31 cellular contexts compared by ENCODE assay signal in the genomic region with DNA sequence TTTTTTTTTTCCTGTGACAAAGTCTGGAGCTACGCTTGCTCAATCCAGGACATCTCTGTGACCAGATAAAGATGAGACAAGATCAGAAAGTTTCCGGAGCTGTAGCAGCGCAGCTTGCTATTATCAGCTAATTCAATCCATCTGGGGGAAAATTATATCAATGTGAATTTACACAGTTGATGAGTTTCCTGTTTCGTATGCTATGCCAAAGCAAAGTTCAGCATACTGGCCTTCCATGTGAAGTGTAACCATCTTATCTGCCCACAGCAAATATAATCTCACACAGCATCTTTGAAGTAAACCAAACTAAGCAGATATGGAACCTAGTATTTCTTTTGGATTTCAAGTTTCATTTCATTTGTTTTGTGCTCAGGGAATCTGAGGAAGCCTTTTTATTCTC.
DNase-seq lines count a peak whose midpoint lies in the region; ATAC-seq and TF ChIP-seq lines count a peak whose summit lies in the region.
"Had no signal": no experiment of that assay in that cellular context is flagged by ENCODE, and none has a peak within 500 bp of the region (broad histone marks: within the 10 kb centered on the region; RNA-seq: fewer than 3 reads in every experiment).

No MANE protein-coding gene starts in this region.

- TF ChIP-seq CTCF in AG10803 (conservative IDR thresholded peaks at IDR 0.05; ENCODE audit: low read length) (no peak), brain microvascular endothelial cell (IDR thresholded peaks at IDR 0.05; ENCODE audit: low read depth, low read length, missing control alignments) (no peak), hepatocyte (IDR thresholded peaks at IDR 0.05; ENCODE audit: poor library complexity) (no peak), PC-3 (conservative IDR thresholded peaks at IDR 0.05; ENCODE audit: low read depth, low read length) (no peak)

- no peaks in the 10 kb centered on the region for H3K4me1 ChIP-seq in hepatocyte (ENCODE audit: insufficient read depth)
- peaks cover 9% of the 10 kb centered on the region; the same call in 1 of the 2 replicates for H3K4me1 ChIP-seq in PC-3 (ENCODE audit: insufficient read depth, low read length)
- no peaks in the 10 kb centered on the region for H3K4me1 ChIP-seq in neuronal stem cell (ENCODE audit: control insufficient read depth in 2 of 2, insufficient read depth in 1 of 2, low read depth in 1 of 2, low read length in 2 of 2)
- H3K4me1 ChIP-seq: pancreas, spleen, transverse colon had no signal

- no peaks in the 10 kb centered on the region for H3K79me1 ChIP-seq in neuronal stem cell (ENCODE audit: low read depth, low read length)

- H3K36me3 ChIP-seq in brain microvascular endothelial cell (replicated peaks) (no peaks in the 10 kb centered on the region), hepatocyte (replicated peaks; ENCODE audit: insufficient read depth, low read depth) (no peaks in the 10 kb centered on the region), PC-3 (ENCODE audit: low read depth, low read length) (no peaks in the 10 kb centered on the region), neuronal stem cell (replicated peaks in 1 of 2; ENCODE audit: control insufficient read depth in 2 of 2, insufficient read depth in 2 of 2, low read length in 2 of 2) (no peaks in the 10 kb centered on the region)
- H3K36me3 ChIP-seq: cardiac muscle cell, pancreas, spleen, transverse colon had no signal

- no peak overlapping the region for H3K4me3 ChIP-seq in AG10803 (ENCODE audit: low read length)
- H3K4me3 ChIP-seq in brain microvascular endothelial cell (ENCODE audit: low read depth, low read length) = no peak overlapping the region
- no peak overlapping the region for H3K4me3 ChIP-seq in hepatocyte
- no peak overlapping the region for H3K4me3 ChIP-seq in PC-3 (ENCODE audit: low read length)
- no peak overlapping the region for H3K4me3 ChIP-seq in neuronal stem cell (ENCODE audit: low read length in 2 of 2)
- H3K4me3 ChIP-seq: cardiac muscle cell, coronary artery, pancreas, spleen, transverse colon had no signal

- no peaks in the 10 kb centered on the region for H3K9me2 ChIP-seq in hepatocyte (replicated peaks; ENCODE audit: insufficient read depth)
- H3K9me2 ChIP-seq in PC-3 (replicated peaks; ENCODE audit: low read length) = no peaks in the 10 kb centered on the region

- H2BK5ac ChIP-seq in neuronal stem cell (ENCODE audit: low read length) = no peak overlapping the region

- BruUV-seq in PC-3 (replicated peaks; lab: Mats Ljungman, UMichigan) = no TSS peak

- H3K9me3 ChIP-seq in hepatocyte (ENCODE audit: low read depth) (no peaks in the 10 kb centered on the region), PC-3 (ENCODE audit: low read length) (no peaks in the 10 kb centered on the region), neuronal stem cell (replicated peaks in 1 of 2; ENCODE audit: control insufficient read depth in 2 of 2, insufficient read depth in 1 of 2, low read depth in 1 of 2, low read length in 2 of 2) (no peaks in the 10 kb centered on the region)
- H3K9me3 ChIP-seq: Caco-2, pancreas, spleen, transverse colon had no signal

- H3K23ac ChIP-seq in neuronal stem cell (ENCODE audit: low read depth, low read length, poor library complexity) = no peak overlapping the region

- in situ Hi-C loops in brain microvascular endothelial cell (cut with HindIII; ENCODE audit: low pct_ligation_motif_present, low sequenced_read_pairs) = no loop called here
- in situ Hi-C loops in G401 (cut with HindIII; ENCODE audit: low sequenced_read_pairs) = no loop called here

- no peak overlapping the region for H2BK12ac ChIP-seq in neuronal stem cell (ENCODE audit: low read length)

- no peak overlapping the region for H4K91ac ChIP-seq in neuronal stem cell (ENCODE audit: low read depth, low read length, poor library complexity)

- DNase-seq in AG10803 (ENCODE audit: low read depth) = peak; percentile 8
- peak; percentile 36 for DNase-seq in OCI-M1 (lab: John Stamatoyannopoulos, UW)
- peak; percentile 43 for DNase-seq in brain microvascular endothelial cell
- DNase-seq in hepatocyte (ENCODE audit: low spot score) = no peak
- DNase-seq in SIG-M5 treated with dmso at 0.1 percent for 504 hours (lab: John Stamatoyannopoulos, UW; ENCODE audit: unreplicated experiment) = no peak
- DNase-seq in PC-3 = no peak
- no peak for DNase-seq in G401 (ENCODE audit: low spot score)
- no peak for DNase-seq in neuronal stem cell (ENCODE audit: low spot score)
- DNase-seq: activated CD4-positive, alpha-beta T cell treated with anti-CD3 and anti-CD28 coated beads, Interleukin-2, amount 50 U/mL, for 1 hour; activated naive CD4-positive, alpha-beta T cell treated with Interleukin-2 at 50 U/mL for 16 hours; amygdala; C1 segment of cervical spinal cord; Caco-2; DMS79; effector memory CD8-positive, alpha-beta T cell; GF-D8; KBM-7; left ventricle myocardium superior; natural killer cell; NCI-H1105 treated with DMSO at 0.1 percent for 48 hours; NCI-H2029 treated with DMSO at 0.1 percent for 48 hours; NCI-H2227 treated with DMSO at 0.1 percent for 48 hours; NCI-H82; pancreas; right cardiac atrium; spleen; stimulated activated CD4-positive, alpha-beta T cell treated with anti-CD3 and anti-CD28 coated beads, Interleukin-2, amount 100 ng/mL, for 48 hours; transverse colon had no signal

- intact Hi-C loops in PC-3 (cut with micrococcal nuclease) = no loop called here

- H3K14ac ChIP-seq in neuronal stem cell (ENCODE audit: low read length) = no peak overlapping the region

- no peak overlapping the region for H2BK15ac ChIP-seq in neuronal stem cell (ENCODE audit: low read length)

- no peak overlapping the region for H2AK5ac ChIP-seq in neuronal stem cell (ENCODE audit: low read depth, low read length)

- CTCF ChIA-PET in PC-3 (lab: Charles Lee) = no interaction called here

- no peak overlapping the region for H3K27ac ChIP-seq in brain microvascular endothelial cell
- no peak overlapping the region for H3K27ac ChIP-seq in hepatocyte
- no peak overlapping the region for H3K27ac ChIP-seq in PC-3 (ENCODE audit: low read length)
- H3K27ac ChIP-seq in neuronal stem cell (replicated peaks; ENCODE audit: low read length) = no peak overlapping the region
- H3K27ac ChIP-seq: cardiac muscle cell, coronary artery, pancreas, RWPE1, spleen, transverse colon had no signal

- H3K4ac ChIP-seq in neuronal stem cell (ENCODE audit: low read length) = no peak overlapping the region

- ATAC-seq in PC-3 = no peak
- ATAC-seq: effector memory CD8-positive, alpha-beta T cell; left ventricle myocardium superior; natural killer cell; pancreas; right cardiac atrium had no signal

- H4K20me1 ChIP-seq in hepatocyte (ENCODE audit: insufficient read depth, poor library complexity, severe bottlenecking) = no peaks in the 10 kb centered on the region
- H4K20me1 ChIP-seq in PC-3 (ENCODE audit: low read length) = no peaks in the 10 kb centered on the region

- H3K18ac ChIP-seq in neuronal stem cell (ENCODE audit: low read length) = no peak overlapping the region

- POLR2A ChIA-PET in PC-3 (lab: Charles Lee; ENCODE audit: unreplicated experiment) = no interaction called here

- no peaks in the 10 kb centered on the region for H3F3A ChIP-seq in PC-3 (ENCODE audit: low read length, unreplicated experiment)

- WGBS in hepatocyte (ENCODE audit: low lambda C conversion rate, missing lambda C conversion rate) = 42% methylated on average over 4 of the region's 4 CpGs
- no CpG with 5 or more reads among the region's 4 CpGs for WGBS in neuronal stem cell (ENCODE audit: extremely low coverage in 2 of 2, insufficient read length in 2 of 2, insufficient replicate concordance in 1 of 2), 2 donors

- H3K79me2 ChIP-seq in hepatocyte (no peaks in the 10 kb centered on the region), PC-3 (ENCODE audit: low read length) (no peaks in the 10 kb centered on the region)

- no peak overlapping the region for H2BK120ac ChIP-seq in neuronal stem cell (ENCODE audit: low read depth, low read length)

- H3K9ac ChIP-seq in PC-3 (ENCODE audit: low read length) = no peak overlapping the region
- no peak overlapping the region for H3K9ac ChIP-seq in neuronal stem cell (ENCODE audit: low read depth, low read length, poor library complexity)

- H3K4me2 ChIP-seq in hepatocyte (peak overlapping the region; percentile 24), PC-3 (ENCODE audit: low read length) (no peak overlapping the region), neuronal stem cell (ENCODE audit: insufficient read depth, low read length, poor library complexity, severe bottlenecking) (no peak overlapping the region)

- H3K27me3 ChIP-seq in brain microvascular endothelial cell (replicated peaks) (no peaks in the 10 kb centered on the region), hepatocyte (no peaks in the 10 kb centered on the region), PC-3 (ENCODE audit: low read length) (no peaks in the 10 kb centered on the region), neuronal stem cell (ENCODE audit: control insufficient read depth in 3 of 3, insufficient read depth in 3 of 3, low read depth in 1 of 3, low read length in 3 of 3) (no peaks in the 10 kb centered on the region)
- H3K27me3 ChIP-seq: cardiac muscle cell, pancreas, spleen, transverse colon had no signal

- H4K8ac ChIP-seq in neuronal stem cell (ENCODE audit: low read depth, low read length) = no peak overlapping the region

- no peak overlapping the region for H2AFZ ChIP-seq in hepatocyte
- no peak overlapping the region for H2AFZ ChIP-seq in PC-3 (ENCODE audit: low read length)
- H2AFZ ChIP-seq in neuronal stem cell (ENCODE audit: low read length) = no peak overlapping the region

Comparison
In these comparisons a context has a peak if more than half of its experiments do, and no peak if none do; other contexts are left out.
1. DNase-seq: peak in AG10803 (single experiment), OCI-M1 (single experiment) and brain microvascular endothelial cell (single experiment); none in hepatocyte (single experiment), SIG-M5 treated with dmso at 0.1 percent for 504 hours (single experiment), PC-3 (single experiment), G401 (single experiment) and neuronal stem cell (single experiment).